8 cellular contexts compared by ENCODE assay signal in the genomic region with DNA sequence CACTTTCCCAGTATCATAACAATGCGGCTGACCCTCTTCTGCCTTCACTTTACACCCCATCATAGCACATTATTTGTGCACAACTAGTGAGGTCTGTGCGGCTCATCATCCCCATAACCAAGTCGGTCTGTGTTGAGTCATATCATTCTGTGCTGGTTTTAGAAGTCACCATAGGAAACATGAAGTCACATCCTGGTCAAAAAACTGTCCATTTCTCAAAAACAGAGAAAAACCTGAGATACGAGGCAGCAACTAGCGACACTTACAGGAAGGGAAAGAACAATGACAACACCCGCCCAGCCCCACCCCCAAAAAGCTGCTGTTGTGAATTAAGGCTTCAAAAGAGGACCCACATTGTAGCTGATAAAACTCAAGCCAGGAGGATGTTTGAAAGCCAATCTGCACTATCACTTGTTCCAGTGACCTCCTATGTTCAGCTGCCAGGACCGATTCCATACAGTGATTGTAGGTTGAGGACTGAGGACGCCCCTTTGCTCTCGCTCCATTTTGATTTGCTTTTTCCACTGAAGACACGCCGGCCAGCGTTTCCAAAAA.
DNase-seq lines count a peak whose midpoint lies in the region; ATAC-seq and TF ChIP-seq lines count a peak whose summit lies in the region.

No MANE protein-coding gene starts in this region.

- no peak for TF ChIP-seq CTCF in Panc1 (IDR thresholded peaks at IDR 0.05)

- ATAC-seq in GM18502 (IDR thresholded peaks at IDR 0.05; ENCODE audit: poor library complexity, unreplicated experiment) = peak; percentile 97
- ATAC-seq in GM21723 (IDR thresholded peaks at IDR 0.05; ENCODE audit: unreplicated experiment) = peak; percentile 96
- ATAC-seq in Panc1 = no peak

- TSS peak; percentile 73 for BruUV-seq in Panc1 (replicated peaks; lab: Mats Ljungman, UMichigan)

- in situ Hi-C loops in Panc1 (cut with HindIII; ENCODE audit: low pct_unique_long_range_greater_than_20kb, low sequenced_read_pairs) = no loop called here

- intact Hi-C loops in Panc1 (cut with micrococcal nuclease; ENCODE audit: unreplicated experiment) = no loop called here

- H3K9me3 ChIP-seq in Panc1 (ENCODE audit: control insufficient read depth, insufficient read depth, low read depth, low read length) = no peaks in the 10 kb centered on the region

- CTCF ChIA-PET in Panc1 (lab: Charles Lee) = interaction anchor here (0.7 kb wide), 1 partner anchor 266 kb away, joined by 3 read pairs; no protein-coding TSS in a partner anchor

- no peak overlapping the region for H3K4me3 ChIP-seq in Panc1 (ENCODE audit: low read depth in 2 of 2, low read length in 2 of 2)

- H3K4me1 ChIP-seq in Panc1 (ENCODE audit: control insufficient read depth, insufficient read depth, low read length) = no peaks in the 10 kb centered on the region

- POLR2A ChIA-PET in Panc1 (lab: Charles Lee) = no interaction called here

- H3K27ac ChIP-seq in Panc1 (ENCODE audit: low read length) (no peak overlapping the region), caudate nucleus (ENCODE audit: low read depth, low read length) (peak overlapping the region; percentile 73)

- H3K36me3 ChIP-seq in Panc1 (ENCODE audit: control insufficient read depth, insufficient read depth, low read length) = peaks cover 2% of the 10 kb centered on the region; the same call in 1 of the 2 replicates

- no peaks in the 10 kb centered on the region for H3K27me3 ChIP-seq in Panc1 (ENCODE audit: control insufficient read depth, insufficient read depth, low read length)

- DNase-seq in Panc1 (ENCODE audit: low read depth, low spot score) (no peak), caudate nucleus (lab: John Stamatoyannopoulos, UW) (no peak), NCI-H748 treated with DMSO at 0.1 percent for 48 hours (lab: John Stamatoyannopoulos, UW) (no peak), GF-D8 (lab: John Stamatoyannopoulos, UW) (no peak), cerebellar cortex (ENCODE audit: low spot score) (no peak)
- DNase-seq in stimulated activated CD4-positive, alpha-beta T cell treated with anti-CD3 and anti-CD28 coated beads, TNF-alpha, amount 100 ng/mL, for 24 hours (ENCODE audit: low read depth in 3 of 3) = peak in 2 of 3 experiments; percentile 32 to 53

Comparison
In these comparisons a context has a peak if more than half of its experiments do, and no peak if none do; other contexts are left out.
1. DNase-seq: peak in stimulated activated CD4-positive, alpha-beta T cell treated with anti-CD3 and anti-CD28 coated beads, TNF-alpha, amount 100 ng/mL, for 24 hours (2 of 3); none in Panc1 (single experiment), caudate nucleus (0 of 61), NCI-H748 treated with DMSO at 0.1 percent for 48 hours (single experiment), GF-D8 (single experiment) and cerebellar cortex (single experiment).